ENCODE assay signal across 23 cellular contexts in genomic region chr22:30855266-30855665, GRCh38.
"Had no signal": no experiment of that assay in that cellular context is flagged by ENCODE, and none has a peak within 500 bp of the region (broad histone marks: within the 10 kb centered on the region; RNA-seq: fewer than 3 reads in every experiment).

No MANE protein-coding gene starts in this region.

- ATAC-seq: Panc1, Right ventricle myocardium inferior, T-cell had no signal

- H3K36me3 Mint-ChIP-seq: activated naive CD4-positive, alpha-beta T cell treated with anti-CD3 and anti-CD28 coated beads, Interleukin-2, amount 50 U/mL, for 24 hours; T-cell had no signal

- H3K27ac Mint-ChIP-seq: activated B cell treated with CpG ODN at 0.5 μM for 24 hours; activated CD4-positive, alpha-beta memory T cell treated with anti-CD3 and anti-CD28 coated beads for 36 hours; activated CD4-positive, alpha-beta T cell treated with anti-CD3 and anti-CD28 coated beads, Interleukin-2, amount 10 ng/mL, durations not matched to agents 7 days and 5 days; activated naive CD4-positive, alpha-beta T cell treated with anti-CD3 and anti-CD28 coated beads, Interleukin-2, amount 50 U/mL, for 24 hours; T-cell had no signal

- H3K4me1 Mint-ChIP-seq: activated B cell treated with CpG ODN at 0.5 μM for 24 hours; activated CD4-positive, alpha-beta T cell treated with anti-CD3 and anti-CD28 coated beads, Interleukin-2, amount 10 ng/mL, durations not matched to agents 7 days and 5 days; activated naive CD4-positive, alpha-beta T cell treated with anti-CD3 and anti-CD28 coated beads, Interleukin-2, amount 50 U/mL, for 24 hours; T-cell had no signal

- H3K27me3 Mint-ChIP-seq: activated CD4-positive, alpha-beta memory T cell treated with anti-CD3 and anti-CD28 coated beads for 36 hours; activated naive CD4-positive, alpha-beta T cell treated with anti-CD3 and anti-CD28 coated beads, Interleukin-2, amount 50 U/mL, for 24 hours; T-cell had no signal

- H3K9me3 Mint-ChIP-seq: activated B cell treated with CpG ODN at 0.5 μM for 24 hours had no signal

- H3K36me3 ChIP-seq: breast epithelium had no signal

- H3K27me3 ChIP-seq: breast epithelium had no signal

- H3K4me3 ChIP-seq: breast epithelium, SK-N-MC had no signal

- H3K4me3 Mint-ChIP-seq: activated B cell treated with CpG ODN at 0.5 μM for 24 hours; activated CD4-positive, alpha-beta memory T cell treated with anti-CD3 and anti-CD28 coated beads for 36 hours; activated CD4-positive, alpha-beta T cell treated with anti-CD3 and anti-CD28 coated beads, Interleukin-2, amount 10 ng/mL, durations not matched to agents 7 days and 5 days; activated naive CD4-positive, alpha-beta T cell treated with anti-CD3 and anti-CD28 coated beads, Interleukin-2, amount 50 U/mL, for 24 hours; T-cell had no signal

- H3K27ac ChIP-seq: breast epithelium, SK-N-MC had no signal

- DNase-seq: activated B cell treated with CpG ODN at 0.5 μM for 24 hours; activated CD4-positive, alpha-beta memory T cell treated with anti-CD3 and anti-CD28 coated beads for 36 hours; activated CD4-positive, alpha-beta T cell treated with anti-CD3 and anti-CD28 coated beads, Interleukin-2, amount 10 ng/mL, durations not matched to agents 7 days and 5 days; activated T-cell treated with anti-CD3 and anti-CD28 coated beads, Interleukin-2, amount 50 U/mL, for 1 hour; caudate nucleus; MM.1S; NCI-H1105; NCI-H1436 treated with DMSO at 0.1 percent for 48 hours; NCI-H187; NCI-H2081; NCI-H226; NCI-H510A; NCI-H526 treated with DMSO at 0.1 percent for 48 hours; NCI-H82; RPMI8226; T-cell; T-helper 2 cell; T1000 had no signal

- H3K4me1 ChIP-seq: breast epithelium had no signal
